In genomic region chr1:153441238-153441755, GRCh38 we compare ENCODE assay signal across 2 cellular contexts.
TF ChIP-seq lines count a peak whose summit lies in the region.

No MANE protein-coding gene starts in this region.

TF ChIP-seq in K562, 482 proteins besides CTCF, POLR2A, EP300 and RAD21:
- TF ChIP-seq FOXO4 (CRISPR knock-in tag; IDR thresholded peaks at IDR 0.05) (no peak), NFIC (IDR thresholded peaks at IDR 0.05) (peak; percentile 61)
TF ChIP-seq in K562: peak in this region for 1.

TF ChIP-seq in HEK293T, 16 proteins besides CTCF, POLR2A, EP300 and RAD21:
- TF ChIP-seq FOXA1 (IDR thresholded peaks at IDR 0.05) (no peak), SP1 (IDR thresholded peaks at IDR 0.05) (no peak), HDGF (IDR thresholded peaks at IDR 0.05; ENCODE audit: borderline replicate concordance) (no peak), NFRKB (IDR thresholded peaks at IDR 0.05) (no peak), FOXK2 (IDR thresholded peaks at IDR 0.05) (no peak), L3MBTL2 (conservative IDR thresholded peaks at IDR 0.05) (no peak), TARDBP (IDR thresholded peaks at IDR 0.05) (no peak), SUZ12 (IDR thresholded peaks at IDR 0.05) (no peak), LEF1 (IDR thresholded peaks at IDR 0.05; ENCODE audit: borderline replicate concordance) (no peak), CTBP1 (IDR thresholded peaks at IDR 0.05; ENCODE audit: borderline replicate concordance) (no peak)
- TF ChIP-seq, protein P1, sequence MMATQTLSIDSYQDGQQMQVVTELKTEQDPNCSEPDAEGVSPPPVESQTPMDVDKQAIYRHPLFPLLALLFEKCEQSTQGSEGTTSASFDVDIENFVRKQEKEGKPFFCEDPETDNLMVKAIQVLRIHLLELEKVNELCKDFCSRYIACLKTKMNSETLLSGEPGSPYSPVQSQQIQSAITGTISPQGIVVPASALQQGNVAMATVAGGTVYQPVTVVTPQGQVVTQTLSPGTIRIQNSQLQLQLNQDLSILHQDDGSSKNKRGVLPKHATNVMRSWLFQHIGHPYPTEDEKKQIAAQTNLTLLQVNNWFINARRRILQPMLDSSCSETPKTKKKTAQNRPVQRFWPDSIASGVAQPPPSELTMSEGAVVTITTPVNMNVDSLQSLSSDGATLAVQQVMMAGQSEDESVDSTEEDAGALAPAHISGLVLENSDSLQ (IDR thresholded peaks at IDR 0.05): no peak
TF ChIP-seq in HEK293T: peak in this region for 0.
